1 cellular context compared by ENCODE assay signal in the genomic region with DNA sequence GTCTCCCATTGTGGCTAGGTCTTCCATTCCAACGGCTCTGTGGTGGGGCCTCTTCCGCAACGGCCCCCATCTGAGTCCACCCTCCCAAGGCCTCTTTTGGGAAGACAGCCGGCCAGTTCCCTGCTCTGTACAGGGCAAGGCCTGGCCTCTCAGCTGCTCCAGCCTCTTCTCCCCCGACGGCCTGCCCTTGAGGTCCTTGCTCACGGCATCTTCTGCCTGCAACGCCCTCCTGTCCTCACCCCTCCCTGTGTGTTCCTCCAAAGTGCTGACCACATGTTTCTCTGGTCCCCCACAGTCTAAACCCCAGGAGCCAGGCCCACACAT.
TF ChIP-seq lines count a peak whose summit lies in the region.

No MANE protein-coding gene starts in this region.

TF ChIP-seq in H1, 55 proteins besides CTCF, POLR2A, EP300 and RAD21:
- TF ChIP-seq SP1 (IDR thresholded peaks at IDR 0.05; ENCODE audit: low read depth, low read length) (no peak), MAFK (IDR thresholded peaks at IDR 0.05; ENCODE audit: low read depth, low read length) (no peak), TBP (IDR thresholded peaks at IDR 0.05; ENCODE audit: low read depth, low read length) (no peak), EGR1 (IDR thresholded peaks at IDR 0.05; ENCODE audit: borderline replicate concordance, low read depth, low read length) (no peak), KDM4A (IDR thresholded peaks at IDR 0.05; ENCODE audit: low read depth, low read length, severe bottlenecking) (no peak), YY1 (IDR thresholded peaks at IDR 0.05; ENCODE audit: low read depth, low read length) (no peak), JUND (IDR thresholded peaks at IDR 0.05; ENCODE audit: low read length) (no peak), FOSL1 (IDR thresholded peaks at IDR 0.05; ENCODE audit: insufficient read depth, low read depth, low read length) (no peak)
